ENCODE assay signal across 23 cellular contexts in genomic region chr1:31856140-31856539, GRCh38. TPM values are rescaled to one million over a fixed set of nuclear protein-coding genes. Genes with fewer than 3 reads are reported as not detected.
"Had no signal": no experiment of that assay in that cellular context is flagged by ENCODE, and none has a peak within 500 bp of the region (broad histone marks: within the 10 kb centered on the region; RNA-seq: fewer than 3 reads in every experiment).

No MANE protein-coding gene starts in this region.

- ATAC-seq: activated CD8-positive, alpha-beta memory T cell treated with anti-CD3 and anti-CD28 coated beads, Interleukin-2, amount 10 ng/mL, durations not matched to agents 7 days and 5 days; activated CD8-positive, alpha-beta T cell treated with anti-CD3 and anti-CD28 coated beads, Interleukin-2, amount 10 ng/mL, durations not matched to agents 7 days and 5 days; body of pancreas; psoas muscle had no signal

- H3K27ac ChIP-seq: body of pancreas, cardiac muscle cell, esophagus squamous epithelium, left ventricle myocardium inferior, pancreas, psoas muscle, thoracic aorta had no signal

- H3K9me3 ChIP-seq: body of pancreas, colonic mucosa, esophagus squamous epithelium, left ventricle myocardium inferior, pancreas, psoas muscle, thoracic aorta had no signal

- H3K4me3 ChIP-seq: body of pancreas, cardiac muscle cell, colonic mucosa, esophagus squamous epithelium, left ventricle myocardium inferior, lung, pancreas, psoas muscle, thoracic aorta had no signal

- H3K36me3 ChIP-seq: cardiac muscle cell, colonic mucosa, esophagus squamous epithelium, left ventricle myocardium inferior, pancreas, thoracic aorta had no signal

- H3K4me1 ChIP-seq: body of pancreas, esophagus squamous epithelium, left ventricle myocardium inferior, pancreas, psoas muscle had no signal

- DNase-seq: activated B cell treated with CpG ODN at 0.5 μM for 24 hours; activated CD8-positive, alpha-beta memory T cell treated with anti-CD3 and anti-CD28 coated beads, Interleukin-2, amount 10 ng/mL, durations not matched to agents 7 days and 5 days; activated CD8-positive, alpha-beta T cell treated with anti-CD3 and anti-CD28 coated beads, Interleukin-2, amount 10 ng/mL, durations not matched to agents 7 days and 5 days; activated naive CD4-positive, alpha-beta T cell; activated T-cell treated with anti-CD3 and anti-CD28 coated beads, Interleukin-2, amount 50 U/mL, for 48 hours; body of pancreas; cerebellar nuclear complex; effector CD8-positive, alpha-beta T cell; esophagus squamous epithelium; foreskin melanocyte; left ventricle myocardium inferior; naive B cell; nephron progenitor cell; pancreas; psoas muscle; stimulated activated CD4-positive, alpha-beta T cell treated with anti-CD3 and anti-CD28 coated beads, Interleukin-12 subunit alpha, Interleukin-12 subunit beta, amount 100 ng/mL, for 4 hours; stimulated activated CD4-positive, alpha-beta T cell treated with anti-CD3 and anti-CD28 coated beads, Interleukin-4, amount 100 ng/mL, for 1 hour; T-helper 1 cell had no signal

- H3K27me3 ChIP-seq: body of pancreas, cardiac muscle cell, colonic mucosa, esophagus squamous epithelium, pancreas had no signal

RNA-seq across cellular contexts. Expression of gene SPOCD1, which starts 40.3 kb away (rescaled TPM):
- total RNA-seq: activated B cell treated with CpG ODN at 0.5 μM for 24 hours; activated CD8-positive, alpha-beta memory T cell treated with anti-CD3 and anti-CD28 coated beads, Interleukin-2, amount 10 ng/mL, durations not matched to agents 7 days and 5 days; activated CD8-positive, alpha-beta T cell treated with anti-CD3 and anti-CD28 coated beads, Interleukin-2, amount 10 ng/mL, durations not matched to agents 7 days and 5 days; left ventricle myocardium inferior; skeletal muscle tissue had no signal
